Comparison of ENCODE assay signal across 31 cellular contexts in genomic region chr14:36684946-36685345, GRCh38. TPM values are rescaled to one million over a fixed set of nuclear protein-coding genes. Genes with fewer than 3 reads are reported as not detected.
"Had no signal": no experiment of that assay in that cellular context is flagged by ENCODE, and none has a peak within 500 bp of the region (broad histone marks: within the 10 kb centered on the region; RNA-seq: fewer than 3 reads in every experiment).

No MANE protein-coding gene starts in this region.

- H3K4me2 ChIP-seq: hepatocyte had no signal

- H3K4me3 ChIP-seq: coronary artery, dorsolateral prefrontal cortex, esophagus squamous epithelium, gastrocnemius medialis, heart right ventricle, hepatocyte had no signal

- H2AFZ ChIP-seq: hepatocyte had no signal

- H3K9me3 ChIP-seq: esophagus squamous epithelium, gastrocnemius medialis had no signal

- H3K27me3 ChIP-seq: brain microvascular endothelial cell, esophagus squamous epithelium, gastrocnemius medialis, hepatocyte had no signal

- H3K27ac ChIP-seq: brain microvascular endothelial cell, coronary artery, dorsolateral prefrontal cortex, foreskin keratinocyte, gastrocnemius medialis, heart right ventricle, hepatocyte, WERI-Rb-1 had no signal

- H3K79me2 ChIP-seq: hepatocyte had no signal

- H3K36me3 ChIP-seq: brain microvascular endothelial cell, esophagus squamous epithelium, gastrocnemius medialis, heart right ventricle, WERI-Rb-1 had no signal

- H3K4me1 ChIP-seq: foreskin keratinocyte, gastrocnemius medialis, heart right ventricle had no signal

- DNase-seq: activated B cell treated with CpG ODN at 0.5 μM for 24 hours; activated CD4-positive, alpha-beta T cell treated with anti-CD3 and anti-CD28 coated beads for 48 hours; activated CD4-positive, alpha-beta T cell treated with anti-CD3 and anti-CD28 coated beads, Interleukin-2, amount 50 U/mL, for 1 hour; activated CD4-positive, alpha-beta T cell treated with anti-CD3 and anti-CD28 coated beads, Interleukin-2, amount 50 U/mL, for 48 hours; activated CD8-positive, alpha-beta memory T cell treated with anti-CD3 and anti-CD28 coated beads for 24 hours; activated CD8-positive, alpha-beta T cell treated with anti-CD3 and anti-CD28 coated beads for 36 hours; activated effector memory CD4-positive, alpha-beta T cell treated with Interleukin-2 at 50 U/mL for 16 hours; activated gamma-delta T cell treated with Interleukin-2 at 50 U/mL for 16 hours; activated naive CD4-positive, alpha-beta T cell treated with anti-CD3 and anti-CD28 coated beads, Interleukin-2, amount 50 U/mL, for 16 hours; activated naive CD4-positive, alpha-beta T cell treated with Interleukin-2 at 50 U/mL for 16 hours; activated T-cell treated with anti-CD3 and anti-CD28 coated beads, Interleukin-2, amount 50 U/mL, for 4 hours; amniotic stem cell; anterior cingulate cortex; brain microvascular endothelial cell; dorsolateral prefrontal cortex; effector memory CD8-positive, alpha-beta T cell; erythroblast; esophagus squamous epithelium; foreskin keratinocyte; gastrocnemius medialis; glutamatergic neuron; heart right ventricle; T-helper 17 cell; T1000; WERI-Rb-1 had no signal

- ATAC-seq: activated CD4-positive, CD25-positive, alpha-beta regulatory T cell treated with anti-CD3 and anti-CD28 coated beads, Interleukin-2, amount 50 U/mL, for 24 hours; activated CD8-positive, alpha-beta T cell treated with anti-CD3 and anti-CD28 coated beads for 36 hours; activated T-cell treated with anti-CD3 and anti-CD28 coated beads, Interleukin-2, amount 50 U/mL, for 4 hours; activated T-helper 17 cell treated with anti-CD3 and anti-CD28 coated beads, Interleukin-2, amount 50 U/mL, for 72 hours; effector memory CD8-positive, alpha-beta T cell; foreskin keratinocyte; gastrocnemius medialis; heart right ventricle; T-helper 17 cell had no signal

RNA-seq across cellular contexts. Expression of gene PAX9, which starts 23.3 kb away (rescaled TPM):
- total RNA-seq: activated B cell treated with CpG ODN at 0.5 μM for 24 hours; activated CD8-positive, alpha-beta T cell treated with anti-CD3 and anti-CD28 coated beads for 36 hours; activated T-helper 17 cell treated with anti-CD3 and anti-CD28 coated beads, Interleukin-2, amount 50 U/mL, for 72 hours; cardiac septum; cerebellum; gastrocnemius medialis; heart right ventricle had no signal
